ENCODE assay signal across 16 cellular contexts in the genomic region with DNA sequence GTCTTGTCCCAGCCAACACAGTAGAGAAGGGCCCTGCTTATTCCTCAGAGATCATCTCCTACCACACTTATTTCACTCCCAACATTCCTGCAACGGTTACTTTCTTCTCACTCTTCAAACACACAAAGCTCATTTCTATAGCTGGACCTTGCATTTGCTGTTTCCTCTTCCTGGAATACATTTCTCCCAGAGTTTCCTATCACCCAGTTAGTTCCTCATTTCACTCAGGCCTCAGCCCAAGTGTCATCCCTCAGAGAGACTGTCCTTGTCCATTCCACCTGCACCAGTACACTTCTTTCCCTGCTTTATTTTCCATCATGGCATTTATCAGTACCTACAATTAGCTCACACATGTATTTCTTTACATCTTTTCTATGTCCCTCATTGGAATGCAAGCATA.
"Had no signal": no experiment of that assay in that cellular context is flagged by ENCODE, and none has a peak within 500 bp of the region (broad histone marks: within the 10 kb centered on the region; RNA-seq: fewer than 3 reads in every experiment).

No MANE protein-coding gene starts in this region.

- H3K4me3 Mint-ChIP-seq: activated CD4-positive, alpha-beta memory T cell treated with anti-CD3 and anti-CD28 coated beads for 36 hours; activated CD8-positive, alpha-beta memory T cell treated with anti-CD3 and anti-CD28 coated beads, Interleukin-2, amount 10 ng/mL, durations not matched to agents 7 days and 5 days; activated naive CD4-positive, alpha-beta T cell treated with anti-CD3 and anti-CD28 coated beads, Interleukin-2, amount 10 ng/mL, durations not matched to agents 7 days and 5 days; endodermal cell; memory B cell; naive thymus-derived CD8-positive, alpha-beta T cell; stimulated activated naive B cell treated with anti-CD40 and anti-IgM and Interleukin-4, amounts not matched to agents 10 μg/mL and 1 μg/mL and 100 μg/mL, for 72 hours had no signal

- H3K79me2 ChIP-seq: hepatocyte had no signal

- H3K36me3 Mint-ChIP-seq: activated CD4-positive, alpha-beta memory T cell treated with anti-CD3 and anti-CD28 coated beads for 36 hours; activated naive CD4-positive, alpha-beta T cell treated with anti-CD3 and anti-CD28 coated beads, Interleukin-2, amount 10 ng/mL, durations not matched to agents 7 days and 5 days had no signal

- H3K27me3 Mint-ChIP-seq: memory B cell; stimulated activated naive B cell treated with anti-CD40 and anti-IgM and Interleukin-4, amounts not matched to agents 10 μg/mL and 1 μg/mL and 100 μg/mL, for 72 hours had no signal

- H3K4me1 ChIP-seq: vagina had no signal

- H2AFZ ChIP-seq: hepatocyte had no signal

- H3K27ac ChIP-seq: ascending aorta, breast epithelium, hepatocyte, tibial artery, vagina, WERI-Rb-1 had no signal

- DNase-seq: activated CD4-positive, alpha-beta memory T cell treated with anti-CD3 and anti-CD28 coated beads for 36 hours; activated CD8-positive, alpha-beta memory T cell treated with anti-CD3 and anti-CD28 coated beads, Interleukin-2, amount 10 ng/mL, durations not matched to agents 7 days and 5 days; activated naive CD4-positive, alpha-beta T cell treated with anti-CD3 and anti-CD28 coated beads, Interleukin-2, amount 10 ng/mL, durations not matched to agents 7 days and 5 days; activated T-cell treated with anti-CD3 and anti-CD28 coated beads, Interleukin-2, amount 50 U/mL, for 1 hour; endodermal cell; erythroblast; left lung; naive thymus-derived CD8-positive, alpha-beta T cell; stimulated activated naive B cell treated with anti-CD40 and anti-IgM and Interleukin-4, amounts not matched to agents 10 μg/mL and 1 μg/mL and 100 μg/mL, for 72 hours; tibial artery; WERI-Rb-1 had no signal

- H3K4me1 Mint-ChIP-seq: activated CD8-positive, alpha-beta memory T cell treated with anti-CD3 and anti-CD28 coated beads, Interleukin-2, amount 10 ng/mL, durations not matched to agents 7 days and 5 days; activated naive CD4-positive, alpha-beta T cell treated with anti-CD3 and anti-CD28 coated beads, Interleukin-2, amount 10 ng/mL, durations not matched to agents 7 days and 5 days; endodermal cell; naive thymus-derived CD8-positive, alpha-beta T cell had no signal

- H3K27me3 ChIP-seq: ascending aorta, breast epithelium, hepatocyte, left lung, tibial artery, vagina had no signal

- ATAC-seq: activated CD8-positive, alpha-beta memory T cell treated with anti-CD3 and anti-CD28 coated beads, Interleukin-2, amount 10 ng/mL, durations not matched to agents 7 days and 5 days; left lung; naive thymus-derived CD8-positive, alpha-beta T cell; stimulated activated naive B cell treated with anti-CD40 and anti-IgM and Interleukin-4, amounts not matched to agents 10 μg/mL and 1 μg/mL and 100 μg/mL, for 72 hours had no signal

- H3K27ac Mint-ChIP-seq: activated CD4-positive, alpha-beta memory T cell treated with anti-CD3 and anti-CD28 coated beads for 36 hours; activated CD8-positive, alpha-beta memory T cell treated with anti-CD3 and anti-CD28 coated beads, Interleukin-2, amount 10 ng/mL, durations not matched to agents 7 days and 5 days; activated naive CD4-positive, alpha-beta T cell treated with anti-CD3 and anti-CD28 coated beads, Interleukin-2, amount 10 ng/mL, durations not matched to agents 7 days and 5 days; endodermal cell; memory B cell; naive thymus-derived CD8-positive, alpha-beta T cell; stimulated activated naive B cell treated with anti-CD40 and anti-IgM and Interleukin-4, amounts not matched to agents 10 μg/mL and 1 μg/mL and 100 μg/mL, for 72 hours had no signal

- H3K4me3 ChIP-seq: ascending aorta, breast epithelium, hepatocyte, left lung, tibial artery, vagina had no signal

- H3K9me3 Mint-ChIP-seq: activated naive CD4-positive, alpha-beta T cell treated with anti-CD3 and anti-CD28 coated beads, Interleukin-2, amount 10 ng/mL, durations not matched to agents 7 days and 5 days; endodermal cell had no signal

- H3K36me3 ChIP-seq: ascending aorta, breast epithelium, left lung, tibial artery, vagina, WERI-Rb-1 had no signal

- H3K4me2 ChIP-seq: hepatocyte had no signal

- H3K9me3 ChIP-seq: ascending aorta, breast epithelium, left lung, tibial artery, vagina had no signal
